ENCODE assay signal across 1 cellular context in the genomic region with DNA sequence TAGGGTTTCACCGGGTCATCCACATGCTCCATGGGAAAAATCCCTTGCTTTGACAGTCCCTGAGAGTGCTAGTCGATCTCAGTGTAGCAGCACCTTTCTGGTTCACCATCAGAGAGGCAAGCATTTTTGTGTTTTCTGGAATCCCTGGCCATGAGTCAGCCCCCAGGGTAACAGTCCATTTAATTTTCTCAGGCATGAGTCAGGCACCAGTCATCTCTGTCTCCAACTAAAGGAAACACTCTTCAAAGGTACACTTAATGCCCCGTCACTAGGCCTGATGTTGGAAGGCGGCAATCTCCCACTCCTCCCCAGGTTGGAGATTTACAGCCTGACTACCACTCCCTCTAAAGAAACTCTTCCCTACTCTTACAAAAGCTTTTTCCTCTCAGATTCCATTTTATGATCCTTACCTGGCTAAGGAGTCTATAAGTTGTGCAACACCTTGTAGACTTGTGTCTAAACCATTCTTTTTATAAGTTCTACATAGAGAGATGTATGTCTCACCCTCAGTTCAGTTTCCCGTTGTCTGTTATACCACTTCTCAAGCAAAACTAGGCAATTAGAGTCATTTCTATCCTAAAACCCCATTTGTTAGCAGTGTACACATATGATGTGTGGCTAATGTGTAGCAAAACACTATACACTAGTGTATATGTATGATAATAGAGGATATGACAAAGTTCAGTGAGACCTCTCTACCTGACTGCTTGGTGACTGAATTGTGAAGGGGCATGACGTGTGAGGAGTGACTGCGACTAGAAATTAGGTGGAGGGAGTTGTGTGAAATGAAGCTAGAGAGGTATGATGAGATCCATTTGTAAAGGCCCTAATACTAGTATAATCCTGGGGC.
TF ChIP-seq lines count a peak whose summit lies in the region.

No MANE protein-coding gene starts in this region.

TF ChIP-seq in WTC11, 78 proteins besides CTCF, POLR2A, EP300 and RAD21 (continued from another document):
- no peak for TF ChIP-seq ARID4B (CRISPR knock-in tag; IDR thresholded peaks at IDR 0.05; ENCODE audit: borderline replicate concordance)
- TF ChIP-seq USF1 (CRISPR knock-in tag; IDR thresholded peaks at IDR 0.05) = no peak
- TF ChIP-seq, protein P1, sequence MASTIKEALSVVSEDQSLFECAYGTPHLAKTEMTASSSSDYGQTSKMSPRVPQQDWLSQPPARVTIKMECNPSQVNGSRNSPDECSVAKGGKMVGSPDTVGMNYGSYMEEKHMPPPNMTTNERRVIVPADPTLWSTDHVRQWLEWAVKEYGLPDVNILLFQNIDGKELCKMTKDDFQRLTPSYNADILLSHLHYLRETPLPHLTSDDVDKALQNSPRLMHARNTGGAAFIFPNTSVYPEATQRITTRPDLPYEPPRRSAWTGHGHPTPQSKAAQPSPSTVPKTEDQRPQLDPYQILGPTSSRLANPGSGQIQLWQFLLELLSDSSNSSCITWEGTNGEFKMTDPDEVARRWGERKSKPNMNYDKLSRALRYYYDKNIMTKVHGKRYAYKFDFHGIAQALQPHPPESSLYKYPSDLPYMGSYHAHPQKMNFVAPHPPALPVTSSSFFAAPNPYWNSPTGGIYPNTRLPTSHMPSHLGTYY (CRISPR knock-in tag; IDR thresholded peaks at IDR 0.05) = no peak
- TF ChIP-seq, protein P2, sequence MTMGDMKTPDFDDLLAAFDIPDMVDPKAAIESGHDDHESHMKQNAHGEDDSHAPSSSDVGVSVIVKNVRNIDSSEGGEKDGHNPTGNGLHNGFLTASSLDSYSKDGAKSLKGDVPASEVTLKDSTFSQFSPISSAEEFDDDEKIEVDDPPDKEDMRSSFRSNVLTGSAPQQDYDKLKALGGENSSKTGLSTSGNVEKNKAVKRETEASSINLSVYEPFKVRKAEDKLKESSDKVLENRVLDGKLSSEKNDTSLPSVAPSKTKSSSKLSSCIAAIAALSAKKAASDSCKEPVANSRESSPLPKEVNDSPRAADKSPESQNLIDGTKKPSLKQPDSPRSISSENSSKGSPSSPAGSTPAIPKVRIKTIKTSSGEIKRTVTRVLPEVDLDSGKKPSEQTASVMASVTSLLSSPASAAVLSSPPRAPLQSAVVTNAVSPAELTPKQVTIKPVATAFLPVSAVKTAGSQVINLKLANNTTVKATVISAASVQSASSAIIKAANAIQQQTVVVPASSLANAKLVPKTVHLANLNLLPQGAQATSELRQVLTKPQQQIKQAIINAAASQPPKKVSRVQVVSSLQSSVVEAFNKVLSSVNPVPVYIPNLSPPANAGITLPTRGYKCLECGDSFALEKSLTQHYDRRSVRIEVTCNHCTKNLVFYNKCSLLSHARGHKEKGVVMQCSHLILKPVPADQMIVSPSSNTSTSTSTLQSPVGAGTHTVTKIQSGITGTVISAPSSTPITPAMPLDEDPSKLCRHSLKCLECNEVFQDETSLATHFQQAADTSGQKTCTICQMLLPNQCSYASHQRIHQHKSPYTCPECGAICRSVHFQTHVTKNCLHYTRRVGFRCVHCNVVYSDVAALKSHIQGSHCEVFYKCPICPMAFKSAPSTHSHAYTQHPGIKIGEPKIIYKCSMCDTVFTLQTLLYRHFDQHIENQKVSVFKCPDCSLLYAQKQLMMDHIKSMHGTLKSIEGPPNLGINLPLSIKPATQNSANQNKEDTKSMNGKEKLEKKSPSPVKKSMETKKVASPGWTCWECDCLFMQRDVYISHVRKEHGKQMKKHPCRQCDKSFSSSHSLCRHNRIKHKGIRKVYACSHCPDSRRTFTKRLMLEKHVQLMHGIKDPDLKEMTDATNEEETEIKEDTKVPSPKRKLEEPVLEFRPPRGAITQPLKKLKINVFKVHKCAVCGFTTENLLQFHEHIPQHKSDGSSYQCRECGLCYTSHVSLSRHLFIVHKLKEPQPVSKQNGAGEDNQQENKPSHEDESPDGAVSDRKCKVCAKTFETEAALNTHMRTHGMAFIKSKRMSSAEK (CRISPR knock-in tag; IDR thresholded peaks at IDR 0.05; ENCODE audit: borderline replicate concordance) = no peak
